29 cellular contexts compared by ENCODE assay signal in the genomic region with DNA sequence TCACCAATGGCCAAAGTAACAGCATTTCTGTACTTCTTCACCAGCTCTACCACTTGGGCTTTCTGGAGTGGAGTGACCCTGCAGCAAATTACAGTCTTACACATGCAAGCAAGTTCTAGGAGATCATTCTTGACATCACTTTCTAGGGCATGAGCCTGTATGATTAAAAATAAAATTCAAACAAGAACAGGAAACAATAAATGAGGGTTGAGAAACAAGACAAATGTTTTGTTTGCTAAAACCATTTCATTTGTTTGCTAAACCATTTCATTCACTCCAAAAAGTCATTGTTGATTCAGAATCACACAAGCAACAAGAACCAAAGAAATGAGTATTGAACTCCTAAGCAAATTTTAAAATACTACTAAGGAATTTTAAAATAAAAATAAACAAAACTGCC.
DNase-seq lines count a peak whose midpoint lies in the region; ATAC-seq and TF ChIP-seq lines count a peak whose summit lies in the region.
"Had no signal": no experiment of that assay in that cellular context is flagged by ENCODE, and none has a peak within 500 bp of the region (broad histone marks: within the 10 kb centered on the region; RNA-seq: fewer than 3 reads in every experiment).

No MANE protein-coding gene starts in this region.

- H3K27ac Mint-ChIP-seq in natural killer cell (peak overlapping the region; percentile 11 to 53), WTC11 (no peak overlapping the region)
- H3K27ac Mint-ChIP-seq: CD8-positive, alpha-beta memory T cell; GM23338; HFFc6; IgD-negative memory B cell had no signal

- H3K9ac ChIP-seq in adipocyte (ENCODE audit: low read length) (peak overlapping the region; percentile 94), subcutaneous abdominal adipose tissue (ENCODE audit: low read length in 5 of 5) (no peak overlapping the region), mammary epithelial cell (ENCODE audit: insufficient read depth, low read length) (no peak overlapping the region)
- H3K9ac ChIP-seq: KMS-11 had no signal

- peaks cover 68% of the 10 kb centered on the region for H3K4me1 ChIP-seq in adipocyte (ENCODE audit: control insufficient read depth, insufficient read depth, low read length)
- H3K4me1 ChIP-seq in subcutaneous abdominal adipose tissue (ENCODE audit: control insufficient read depth in 5 of 5, insufficient read depth in 5 of 5, low read length in 5 of 5) = peaks cover 8 to 45% (median 37%) of the 10 kb centered on the region in 5 donors
- no peaks in the 10 kb centered on the region for H3K4me1 ChIP-seq in mammary epithelial cell (ENCODE audit: insufficient read depth, low read length)
- H3K4me1 ChIP-seq: BE2C had no signal

- H3K4me1 Mint-ChIP-seq in natural killer cell (peaks cover 6 to 10% of the 10 kb centered on the region in 2 donors), WTC11 (peaks cover 40% of the 10 kb centered on the region)
- H3K4me1 Mint-ChIP-seq: CD14-positive monocyte; CD8-positive, alpha-beta memory T cell; IgD-negative memory B cell had no signal

- H3K27me3 ChIP-seq in adipocyte (replicated peaks; ENCODE audit: control insufficient read depth, insufficient read depth, low read length) = no peaks in the 10 kb centered on the region
- H3K27me3 ChIP-seq in subcutaneous abdominal adipose tissue (ENCODE audit: control insufficient read depth in 5 of 5, insufficient read depth in 4 of 5, low read length in 5 of 5) = no peaks in the 10 kb centered on the region
- H3K27me3 ChIP-seq in mammary epithelial cell (ENCODE audit: insufficient read depth, low read length) = peaks cover 3% of the 10 kb centered on the region
- H3K27me3 ChIP-seq: SJSA1 had no signal

- no peaks in the 10 kb centered on the region for H3K79me2 ChIP-seq in mammary epithelial cell (ENCODE audit: insufficient read depth, low read length)

- TF ChIP-seq CTCF in LNCaP clone FGC (IDR thresholded peaks at IDR 0.05; ENCODE audit: control insufficient read depth, extremely low read depth, insufficient read depth) (no peak), natural killer cell (IDR thresholded peaks at IDR 0.05) (no peak), mammary epithelial cell (conservative IDR thresholded peaks at IDR 0.05 in 1 of 2, IDR thresholded peaks at IDR 0.05 in 1 of 2; ENCODE audit: extremely low read depth in 1 of 2, insufficient read depth in 1 of 2, low read depth in 1 of 2, low read length in 2 of 2) (no peak), WTC11 (IDR thresholded peaks at IDR 0.05) (no peak)

- peak overlapping the region; percentile 96 for H3K27ac ChIP-seq in subcutaneous abdominal adipose tissue (ENCODE audit: low read depth, low read length)
- H3K27ac ChIP-seq in mammary epithelial cell (ENCODE audit: insufficient read depth, low read depth, low read length) = no peak overlapping the region
- H3K27ac ChIP-seq: KMS-11, PC-9, SJSA1 had no signal

- no peaks in the 10 kb centered on the region for H3K36me3 ChIP-seq in adipocyte (ENCODE audit: control insufficient read depth, insufficient read depth, low read length, severe bottlenecking)
- H3K36me3 ChIP-seq in subcutaneous abdominal adipose tissue (ENCODE audit: control insufficient read depth in 5 of 5, insufficient read depth in 5 of 5, low read length in 5 of 5) = peaks cover 0 to 2% (median 0%) of the 10 kb centered on the region in 5 donors
- no peaks in the 10 kb centered on the region for H3K36me3 ChIP-seq in mammary epithelial cell (ENCODE audit: insufficient read depth, low read length)
- H3K36me3 ChIP-seq: BE2C, HAP-1, SJSA1 had no signal

- intact Hi-C loops in natural killer cell (cut with micrococcal nuclease) (no loop called here), mammary epithelial cell (cut with micrococcal nuclease) (no loop called here)

- H3K27me3 Mint-ChIP-seq in natural killer cell (ENCODE audit: low read depth in 2 of 2) = no peaks in the 10 kb centered on the region
- H3K27me3 Mint-ChIP-seq in WTC11 (ENCODE audit: low read depth) = no peaks in the 10 kb centered on the region
- H3K27me3 Mint-ChIP-seq: CD8-positive, alpha-beta memory T cell had no signal

- H3K36me3 Mint-ChIP-seq in natural killer cell (peaks cover 6% of the 10 kb centered on the region), WTC11 (no peaks in the 10 kb centered on the region)
- H3K36me3 Mint-ChIP-seq: CD8-positive, alpha-beta memory T cell; IgD-negative memory B cell had no signal

- POLR2A ChIA-PET in WTC11 (lab: Charles Lee) = no interaction called here

- no TSS peak for BruUV-seq in mammary epithelial cell (replicated peaks; lab: Mats Ljungman, UMichigan)

- in situ Hi-C loops in mammary epithelial cell (cut with MboI; ENCODE audit: low sequenced_read_pairs in 2 of 2) = no loop called here

- H3K9me3 ChIP-seq in adipocyte (ENCODE audit: control insufficient read depth, low read length) = no peaks in the 10 kb centered on the region
- no peaks in the 10 kb centered on the region for H3K9me3 ChIP-seq in subcutaneous abdominal adipose tissue (ENCODE audit: control insufficient read depth in 5 of 5, low read length in 5 of 5)
- no peaks in the 10 kb centered on the region for H3K9me3 ChIP-seq in mammary epithelial cell (replicated peaks; ENCODE audit: insufficient read depth, low read length)
- H3K9me3 ChIP-seq: BE2C, HAP-1, SJSA1 had no signal

- dilution Hi-C loops in mammary epithelial cell (cut with HindIII; ENCODE audit: low sequenced_read_pairs) = no loop called here

- no peak overlapping the region for H3K4me3 ChIP-seq in LNCaP clone FGC (ENCODE audit: low read depth, low read length)
- H3K4me3 ChIP-seq in adipocyte (ENCODE audit: low read length) = no peak overlapping the region
- no peak overlapping the region for H3K4me3 ChIP-seq in subcutaneous abdominal adipose tissue (ENCODE audit: low read depth in 1 of 5, low read length in 5 of 5)
- no peak overlapping the region for H3K4me3 ChIP-seq in mammary epithelial cell (replicated peaks in 1 of 3; ENCODE audit: insufficient read depth in 1 of 3, low read depth in 2 of 3, low read length in 3 of 3)
- H3K4me3 ChIP-seq: GM23338, HAP-1, PC-9, SJSA1 had no signal

- H3K9me3 Mint-ChIP-seq in natural killer cell (no peaks in the 10 kb centered on the region), WTC11 (no peaks in the 10 kb centered on the region)
- H3K9me3 Mint-ChIP-seq: CD14-positive monocyte, GM23338, HFFc6, IgD-negative memory B cell had no signal

- H3K4me2 ChIP-seq in mammary epithelial cell (ENCODE audit: insufficient read depth, low read depth, low read length) = no peak overlapping the region
- H3K4me2 ChIP-seq: GM23338, KMS-11, PC-9 had no signal

- H3K4me3 Mint-ChIP-seq in natural killer cell (no peak overlapping the region), WTC11 (no peak overlapping the region)
- H3K4me3 Mint-ChIP-seq: CD14-positive monocyte; CD8-positive, alpha-beta memory T cell; GM23338; HFFc6; IgD-negative memory B cell had no signal

- DNase-seq in LNCaP clone FGC (ENCODE audit: low read depth) = peak; percentile 40
- no peak for DNase-seq in adipocyte (ENCODE audit: low read depth)
- DNase-seq in natural killer cell = no peak
- no peak for DNase-seq in mammary epithelial cell
- DNase-seq in WTC11 (ENCODE audit: low spot score) = no peak
- DNase-seq in inferior parietal cortex (ENCODE audit: extremely low spot score) = no peak
- DNase-seq: ACHN; BE2C; CD8-positive, alpha-beta memory T cell; DMS 273 treated with DMSO at 0.1 percent for 48 hours; HFFc6; NCI-H1092; NCI-H1417 treated with DMSO at 0.1 percent for 48 hours; NCI-H1694 treated with DMSO at 0.1 percent for 48 hours; NCI-H2081; NCI-H345; NCI-H510A treated with DMSO at 0.1 percent for 48 hours; NCI-H82; NK-92 treated with Interleukin-12 subunit alpha and Interleukin-12 subunit beta, amount 100 ng/mL, for 24 hours; PC-9; Right ventricle myocardium superior had no signal

- ATAC-seq in natural killer cell (no peak), WTC11 (no peak), HG02981 (IDR thresholded peaks at IDR 0.05; ENCODE audit: unreplicated experiment) (no peak)
- ATAC-seq: GM23338 had no signal

- no peak overlapping the region for H2AFZ ChIP-seq in mammary epithelial cell (ENCODE audit: low read depth, low read length)
- H2AFZ ChIP-seq: GM23338, PC-9 had no signal

- no peaks in the 10 kb centered on the region for H4K20me1 ChIP-seq in mammary epithelial cell (ENCODE audit: insufficient read depth, low read length)

- CTCF ChIA-PET in mammary epithelial cell (lab: Charles Lee; ENCODE audit: low non-redundant PET) = no interaction called here
- CTCF ChIA-PET in WTC11 (lab: Charles Lee) = no interaction called here

TF ChIP-seq in WTC11, 78 proteins besides CTCF, POLR2A, EP300 and RAD21:
- TF ChIP-seq NR3C1 (CRISPR knock-in tag; conservative IDR thresholded peaks at IDR 0.05; ENCODE audit: low read depth) = no peak
- no peak for TF ChIP-seq PRRX2 (CRISPR knock-in tag; IDR thresholded peaks at IDR 0.05)
- no peak for TF ChIP-seq ZNF232 (CRISPR knock-in tag; IDR thresholded peaks at IDR 0.05)
- TF ChIP-seq, protein P1, sequence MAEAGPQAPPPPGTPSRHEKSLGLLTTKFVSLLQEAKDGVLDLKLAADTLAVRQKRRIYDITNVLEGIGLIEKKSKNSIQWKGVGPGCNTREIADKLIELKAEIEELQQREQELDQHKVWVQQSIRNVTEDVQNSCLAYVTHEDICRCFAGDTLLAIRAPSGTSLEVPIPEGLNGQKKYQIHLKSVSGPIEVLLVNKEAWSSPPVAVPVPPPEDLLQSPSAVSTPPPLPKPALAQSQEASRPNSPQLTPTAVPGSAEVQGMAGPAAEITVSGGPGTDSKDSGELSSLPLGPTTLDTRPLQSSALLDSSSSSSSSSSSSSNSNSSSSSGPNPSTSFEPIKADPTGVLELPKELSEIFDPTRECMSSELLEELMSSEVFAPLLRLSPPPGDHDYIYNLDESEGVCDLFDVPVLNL (CRISPR knock-in tag; IDR thresholded peaks at IDR 0.05; ENCODE audit: borderline replicate concordance, low read depth) = no peak
- no peak for TF ChIP-seq SP1 (CRISPR knock-in tag; conservative IDR thresholded peaks at IDR 0.05)
- no peak for TF ChIP-seq SMAD3 (CRISPR knock-in tag; IDR thresholded peaks at IDR 0.05; ENCODE audit: borderline replicate concordance)
- TF ChIP-seq, protein P2, sequence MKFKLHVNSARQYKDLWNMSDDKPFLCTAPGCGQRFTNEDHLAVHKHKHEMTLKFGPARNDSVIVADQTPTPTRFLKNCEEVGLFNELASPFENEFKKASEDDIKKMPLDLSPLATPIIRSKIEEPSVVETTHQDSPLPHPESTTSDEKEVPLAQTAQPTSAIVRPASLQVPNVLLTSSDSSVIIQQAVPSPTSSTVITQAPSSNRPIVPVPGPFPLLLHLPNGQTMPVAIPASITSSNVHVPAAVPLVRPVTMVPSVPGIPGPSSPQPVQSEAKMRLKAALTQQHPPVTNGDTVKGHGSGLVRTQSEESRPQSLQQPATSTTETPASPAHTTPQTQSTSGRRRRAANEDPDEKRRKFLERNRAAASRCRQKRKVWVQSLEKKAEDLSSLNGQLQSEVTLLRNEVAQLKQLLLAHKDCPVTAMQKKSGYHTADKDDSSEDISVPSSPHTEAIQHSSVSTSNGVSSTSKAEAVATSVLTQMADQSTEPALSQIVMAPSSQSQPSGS (CRISPR knock-in tag; IDR thresholded peaks at IDR 0.05; ENCODE audit: borderline replicate concordance, low read depth) = no peak
- no peak for TF ChIP-seq CREB1 (CRISPR knock-in tag; IDR thresholded peaks at IDR 0.05)
